In the genomic region with DNA sequence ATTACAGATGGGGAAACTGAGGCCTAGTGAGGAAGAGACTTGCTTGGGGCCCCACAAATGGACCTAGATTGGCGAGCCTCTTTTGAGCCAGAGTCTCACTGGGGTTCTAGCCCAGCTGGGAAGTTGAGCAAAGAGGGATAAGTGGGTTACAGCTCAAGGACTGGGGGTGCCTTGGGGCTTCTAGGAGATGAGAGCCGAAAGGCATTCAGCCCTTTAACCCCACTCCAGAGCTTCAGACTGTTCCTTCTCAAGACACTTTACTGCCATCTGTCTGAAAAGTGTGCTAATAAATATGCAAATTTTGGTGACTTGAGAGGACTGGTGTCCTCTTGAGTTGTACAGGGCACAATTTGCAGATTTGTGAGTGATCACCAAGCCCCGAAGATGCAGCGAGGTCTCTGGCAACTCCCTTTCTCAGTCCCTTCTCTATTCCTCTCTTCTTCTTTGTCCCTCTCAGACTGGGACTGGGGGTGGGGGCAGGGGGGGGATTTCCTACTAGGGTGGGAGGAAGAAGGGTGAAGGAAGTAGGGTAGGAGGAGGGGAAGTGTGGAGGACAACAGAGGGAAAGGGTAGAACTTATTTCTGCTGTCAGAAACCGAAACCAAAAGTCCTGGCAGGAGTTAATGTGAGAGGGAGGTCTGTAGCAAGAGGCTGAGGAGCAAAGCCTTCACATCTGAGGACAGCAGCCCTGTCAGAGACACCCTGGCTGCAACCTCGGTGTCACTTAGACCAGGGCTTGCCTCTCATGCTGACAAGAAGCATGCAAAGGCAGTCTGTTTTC, we compare ENCODE assay signal across 8 cellular contexts.
A peak's percentile ranks its signal among the peaks of the same experiment; 100 is the strongest.
DNase-seq lines count a peak whose midpoint lies in the region; ATAC-seq and TF ChIP-seq lines count a peak whose summit lies in the region.

No MANE protein-coding gene starts in this region.

- H3K4me3 ChIP-seq in SU-DHL-6 (ENCODE audit: insufficient read depth, low read length, poor library complexity, severe bottlenecking) (peak overlapping the region; percentile 48), muscle layer of duodenum (ENCODE audit: low read depth in 1 of 2, low read length in 2 of 2) (peak overlapping the region; percentile 33 to 62)
- peak overlapping the region; percentile 48 for H3K4me3 ChIP-seq in effector memory CD4-positive, alpha-beta T cell (ENCODE audit: insufficient read depth, low read depth, low read length, poor library complexity, severe bottlenecking)

- DNase-seq in GM10266 (ENCODE audit: extremely low spot score), result peak; percentile 55
- peak in 1 of 3 donors; percentile 23 for DNase-seq in effector memory CD4-positive, alpha-beta T cell
- no peak for DNase-seq in NCI-H526 treated with DMSO at 0.1 percent for 48 hours (lab: John Stamatoyannopoulos, UW)

- H3K36me3 ChIP-seq in SU-DHL-6 (ENCODE audit: low read length) (no peaks in the 10 kb centered on the region), muscle layer of duodenum (ENCODE audit: control insufficient read depth in 1 of 2, insufficient read depth in 2 of 2, low read length in 2 of 2) (no peaks in the 10 kb centered on the region)
- no peaks in the 10 kb centered on the region for H3K36me3 ChIP-seq in effector memory CD4-positive, alpha-beta T cell (ENCODE audit: control insufficient read depth, insufficient read depth, low read length)

- peak overlapping the region; percentile 61 for H3K9ac ChIP-seq in SU-DHL-6 (ENCODE audit: low read length)

- H3K4me1 ChIP-seq in effector memory CD4-positive, alpha-beta T cell (ENCODE audit: control insufficient read depth, insufficient read depth, low read length, poor library complexity, severe bottlenecking), result peaks cover 50% of the 10 kb centered on the region
- peaks cover 18 to 38% of the 10 kb centered on the region in 2 donors for H3K4me1 ChIP-seq in muscle layer of duodenum (ENCODE audit: control insufficient read depth in 1 of 2, insufficient read depth in 2 of 2, low read length in 2 of 2)

- TF ChIP-seq CTCF in GM10266 (IDR thresholded peaks at IDR 0.05; ENCODE audit: control insufficient read depth, insufficient read depth, low read depth, missing control alignments), result peak; percentile 36
- no peak for TF ChIP-seq CTCF in SU-DHL-6 (IDR thresholded peaks at IDR 0.05; ENCODE audit: insufficient read depth, low read length, poor library complexity, severe bottlenecking)

- no peaks in the 10 kb centered on the region for H4K20me1 ChIP-seq in SU-DHL-6 (ENCODE audit: low read depth, low read length)

- H3K4me2 ChIP-seq in SU-DHL-6 (ENCODE audit: low read depth, low read length, poor library complexity, severe bottlenecking), result peak overlapping the region; percentile 100

- H2AFZ ChIP-seq in SU-DHL-6 (ENCODE audit: low read depth, low read length, severe bottlenecking), result peak overlapping the region; percentile 21

- no peaks in the 10 kb centered on the region for H3K79me2 ChIP-seq in SU-DHL-6 (ENCODE audit: insufficient read depth, low read length)

- peak; percentile 28 for ATAC-seq in HG02981 (IDR thresholded peaks at IDR 0.05; ENCODE audit: unreplicated experiment)
- ATAC-seq in GM19455 (IDR thresholded peaks at IDR 0.05; ENCODE audit: unreplicated experiment), result no peak
- no peak for ATAC-seq in HG03139 (IDR thresholded peaks at IDR 0.05; ENCODE audit: unreplicated experiment)

- H3K27me3 ChIP-seq in SU-DHL-6 (ENCODE audit: low read length), result no peaks in the 10 kb centered on the region
- H3K27me3 ChIP-seq in effector memory CD4-positive, alpha-beta T cell (replicated peaks; ENCODE audit: control insufficient read depth, insufficient read depth, low read length, poor library complexity, severe bottlenecking), result no peaks in the 10 kb centered on the region
- no peaks in the 10 kb centered on the region for H3K27me3 ChIP-seq in muscle layer of duodenum (ENCODE audit: low read depth, low read length)

- H3K9me3 ChIP-seq in SU-DHL-6 (ENCODE audit: insufficient read depth, low read length) (no peaks in the 10 kb centered on the region), muscle layer of duodenum (ENCODE audit: control insufficient read depth in 1 of 2, low read length in 2 of 2) (no peaks in the 10 kb centered on the region)
- H3K9me3 ChIP-seq in effector memory CD4-positive, alpha-beta T cell (ENCODE audit: control insufficient read depth, low read length), result no peaks in the 10 kb centered on the region

- peak overlapping the region; percentile 100 for H3K27ac ChIP-seq in SU-DHL-6 (ENCODE audit: low read depth, low read length)
- peak overlapping the region; percentile 96 for H3K27ac ChIP-seq in effector memory CD4-positive, alpha-beta T cell (ENCODE audit: insufficient read depth, low read length, poor library complexity, severe bottlenecking)
- peak overlapping the region; percentile 72 for H3K27ac ChIP-seq in muscle layer of duodenum (ENCODE audit: low read length)

- H3F3A ChIP-seq in SU-DHL-6 (ENCODE audit: insufficient read depth), result peaks cover 37% of the 10 kb centered on the region

- no peaks in the 10 kb centered on the region for H3K9me2 ChIP-seq in SU-DHL-6 (replicated peaks; ENCODE audit: insufficient read depth, low read length)
